1 cellular context compared by ENCODE assay signal in the genomic region with DNA sequence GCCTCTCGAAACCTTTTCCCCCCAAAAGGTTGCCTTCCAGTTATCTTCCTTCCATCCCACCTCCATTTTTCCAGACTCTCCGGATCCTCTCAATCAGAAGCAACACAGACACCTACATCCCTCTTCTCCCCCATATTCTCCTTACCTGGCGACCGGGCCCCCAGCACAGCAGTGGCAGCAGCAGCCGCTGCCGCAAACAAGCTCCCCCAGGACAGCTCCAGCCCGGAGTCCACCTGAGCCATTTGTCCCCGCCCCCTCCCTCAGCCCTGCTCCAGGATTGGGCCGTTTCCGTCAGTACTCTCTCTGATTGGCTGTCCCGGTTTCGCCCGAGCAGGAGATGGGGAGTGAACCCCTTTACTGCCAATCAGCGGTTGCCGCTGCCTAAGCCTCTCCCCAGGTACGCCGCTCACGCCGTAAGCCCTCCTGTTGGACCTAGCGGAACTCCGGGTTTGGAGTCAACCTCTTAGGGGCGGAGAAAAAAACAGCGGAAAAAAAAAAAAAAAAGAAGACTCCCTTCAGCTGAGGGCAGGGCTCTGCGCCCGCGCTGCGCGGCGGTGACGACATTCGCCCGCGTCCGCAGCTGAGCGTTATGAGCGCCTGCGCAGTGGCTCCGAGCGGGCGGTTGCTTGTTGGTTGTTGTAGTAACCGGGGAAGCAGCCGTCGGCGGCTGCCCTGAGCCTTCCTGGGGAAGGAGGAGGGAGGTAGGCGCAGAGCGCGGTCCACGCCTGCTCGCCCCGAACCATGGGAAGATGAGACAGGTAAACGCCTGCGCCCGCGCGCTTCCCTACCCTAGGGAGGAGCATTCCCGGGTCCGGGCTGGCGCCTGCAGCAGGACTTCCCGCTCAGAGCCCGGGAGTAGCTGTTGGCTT.
TF ChIP-seq lines count a peak whose summit lies in the region.

TSS of gene ERG28 (minus strand) at position 247 of the 869 bp plus-strand sequence. CDS start 3,374 bp downstream, outside the sequence.
A gene with protein sequence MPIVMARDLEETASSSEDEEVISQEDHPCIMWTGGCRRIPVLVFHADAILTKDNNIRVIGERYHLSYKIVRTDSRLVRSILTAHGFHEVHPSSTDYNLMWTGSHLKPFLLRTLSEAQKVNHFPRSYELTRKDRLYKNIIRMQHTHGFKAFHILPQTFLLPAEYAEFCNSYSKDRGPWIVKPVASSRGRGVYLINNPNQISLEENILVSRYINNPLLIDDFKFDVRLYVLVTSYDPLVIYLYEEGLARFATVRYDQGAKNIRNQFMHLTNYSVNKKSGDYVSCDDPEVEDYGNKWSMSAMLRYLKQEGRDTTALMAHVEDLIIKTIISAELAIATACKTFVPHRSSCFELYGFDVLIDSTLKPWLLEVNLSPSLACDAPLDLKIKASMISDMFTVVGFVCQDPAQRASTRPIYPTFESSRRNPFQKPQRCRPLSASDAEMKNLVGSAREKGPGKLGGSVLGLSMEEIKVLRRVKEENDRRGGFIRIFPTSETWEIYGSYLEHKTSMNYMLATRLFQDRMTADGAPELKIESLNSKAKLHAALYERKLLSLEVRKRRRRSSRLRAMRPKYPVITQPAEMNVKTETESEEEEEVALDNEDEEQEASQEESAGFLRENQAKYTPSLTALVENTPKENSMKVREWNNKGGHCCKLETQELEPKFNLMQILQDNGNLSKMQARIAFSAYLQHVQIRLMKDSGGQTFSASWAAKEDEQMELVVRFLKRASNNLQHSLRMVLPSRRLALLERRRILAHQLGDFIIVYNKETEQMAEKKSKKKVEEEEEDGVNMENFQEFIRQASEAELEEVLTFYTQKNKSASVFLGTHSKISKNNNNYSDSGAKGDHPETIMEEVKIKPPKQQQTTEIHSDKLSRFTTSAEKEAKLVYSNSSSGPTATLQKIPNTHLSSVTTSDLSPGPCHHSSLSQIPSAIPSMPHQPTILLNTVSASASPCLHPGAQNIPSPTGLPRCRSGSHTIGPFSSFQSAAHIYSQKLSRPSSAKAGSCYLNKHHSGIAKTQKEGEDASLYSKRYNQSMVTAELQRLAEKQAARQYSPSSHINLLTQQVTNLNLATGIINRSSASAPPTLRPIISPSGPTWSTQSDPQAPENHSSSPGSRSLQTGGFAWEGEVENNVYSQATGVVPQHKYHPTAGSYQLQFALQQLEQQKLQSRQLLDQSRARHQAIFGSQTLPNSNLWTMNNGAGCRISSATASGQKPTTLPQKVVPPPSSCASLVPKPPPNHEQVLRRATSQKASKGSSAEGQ (N-terminal part only) (plus strand): TSS at position 617 of the 869 bp plus-strand sequence. CDS start 1,904 bp downstream, outside the sequence.

TF ChIP-seq in HepG2, 621 proteins besides CTCF, POLR2A, EP300 and RAD21 (continued from another document and continues in another):
- TF ChIP-seq DMAP1 (CRISPR knock-in tag; IDR thresholded peaks at IDR 0.05) (peak; percentile 61), ZNF17 (CRISPR knock-in tag; IDR thresholded peaks at IDR 0.05) (no peak), RBFOX2 (IDR thresholded peaks at IDR 0.05; ENCODE audit: low read depth, low read length) (peak; percentile 67), SETDB1 (CRISPR knock-in tag; IDR thresholded peaks at IDR 0.05; ENCODE audit: borderline replicate concordance) (no peak), ZNF292 (CRISPR knock-in tag; IDR thresholded peaks at IDR 0.05; ENCODE audit: borderline replicate concordance, low read depth) (0 out of 2 replicates have a peak, but pooled peaks have one; percentile 29), HHEX (CRISPR knock-in tag; IDR thresholded peaks at IDR 0.05) (no peak), AHDC1 (CRISPR knock-in tag; IDR thresholded peaks at IDR 0.05; ENCODE audit: borderline replicate concordance) (no peak), KAT7 (CRISPR knock-in tag; IDR thresholded peaks at IDR 0.05; ENCODE audit: borderline replicate concordance) (0 out of 2 replicates have a peak, but pooled peaks have one; percentile 43), SP5 (CRISPR knock-in tag; IDR thresholded peaks at IDR 0.05; ENCODE audit: borderline replicate concordance, low read depth) (0 out of 2 replicates have a peak, but pooled peaks have one; percentile 34), IRF2 (CRISPR knock-in tag; IDR thresholded peaks at IDR 0.05) (no peak), PRDM15 (CRISPR knock-in tag; IDR thresholded peaks at IDR 0.05) (0 out of 2 replicates have a peak, but pooled peaks have one; percentile 35), LCORL (IDR thresholded peaks at IDR 0.05) (no peak), LCORL (CRISPR knock-in tag; IDR thresholded peaks at IDR 0.05) (peak; percentile 67; the same call in 1 of the 2 replicates), ZBTB46 (CRISPR knock-in tag; IDR thresholded peaks at IDR 0.05; ENCODE audit: borderline replicate concordance) (peak; percentile 58; the same call in 1 of the 2 replicates), ZNF124 (CRISPR knock-in tag; IDR thresholded peaks at IDR 0.05) (peak; percentile 36; the same call in 1 of the 2 replicates), ZNF484 (CRISPR knock-in tag; IDR thresholded peaks at IDR 0.05; ENCODE audit: borderline replicate concordance, low read depth) (no peak), ZNF335 (CRISPR knock-in tag; IDR thresholded peaks at IDR 0.05) (peak; percentile 64; the same call in 1 of the 2 replicates)
- TF ChIP-seq, protein P1, sequence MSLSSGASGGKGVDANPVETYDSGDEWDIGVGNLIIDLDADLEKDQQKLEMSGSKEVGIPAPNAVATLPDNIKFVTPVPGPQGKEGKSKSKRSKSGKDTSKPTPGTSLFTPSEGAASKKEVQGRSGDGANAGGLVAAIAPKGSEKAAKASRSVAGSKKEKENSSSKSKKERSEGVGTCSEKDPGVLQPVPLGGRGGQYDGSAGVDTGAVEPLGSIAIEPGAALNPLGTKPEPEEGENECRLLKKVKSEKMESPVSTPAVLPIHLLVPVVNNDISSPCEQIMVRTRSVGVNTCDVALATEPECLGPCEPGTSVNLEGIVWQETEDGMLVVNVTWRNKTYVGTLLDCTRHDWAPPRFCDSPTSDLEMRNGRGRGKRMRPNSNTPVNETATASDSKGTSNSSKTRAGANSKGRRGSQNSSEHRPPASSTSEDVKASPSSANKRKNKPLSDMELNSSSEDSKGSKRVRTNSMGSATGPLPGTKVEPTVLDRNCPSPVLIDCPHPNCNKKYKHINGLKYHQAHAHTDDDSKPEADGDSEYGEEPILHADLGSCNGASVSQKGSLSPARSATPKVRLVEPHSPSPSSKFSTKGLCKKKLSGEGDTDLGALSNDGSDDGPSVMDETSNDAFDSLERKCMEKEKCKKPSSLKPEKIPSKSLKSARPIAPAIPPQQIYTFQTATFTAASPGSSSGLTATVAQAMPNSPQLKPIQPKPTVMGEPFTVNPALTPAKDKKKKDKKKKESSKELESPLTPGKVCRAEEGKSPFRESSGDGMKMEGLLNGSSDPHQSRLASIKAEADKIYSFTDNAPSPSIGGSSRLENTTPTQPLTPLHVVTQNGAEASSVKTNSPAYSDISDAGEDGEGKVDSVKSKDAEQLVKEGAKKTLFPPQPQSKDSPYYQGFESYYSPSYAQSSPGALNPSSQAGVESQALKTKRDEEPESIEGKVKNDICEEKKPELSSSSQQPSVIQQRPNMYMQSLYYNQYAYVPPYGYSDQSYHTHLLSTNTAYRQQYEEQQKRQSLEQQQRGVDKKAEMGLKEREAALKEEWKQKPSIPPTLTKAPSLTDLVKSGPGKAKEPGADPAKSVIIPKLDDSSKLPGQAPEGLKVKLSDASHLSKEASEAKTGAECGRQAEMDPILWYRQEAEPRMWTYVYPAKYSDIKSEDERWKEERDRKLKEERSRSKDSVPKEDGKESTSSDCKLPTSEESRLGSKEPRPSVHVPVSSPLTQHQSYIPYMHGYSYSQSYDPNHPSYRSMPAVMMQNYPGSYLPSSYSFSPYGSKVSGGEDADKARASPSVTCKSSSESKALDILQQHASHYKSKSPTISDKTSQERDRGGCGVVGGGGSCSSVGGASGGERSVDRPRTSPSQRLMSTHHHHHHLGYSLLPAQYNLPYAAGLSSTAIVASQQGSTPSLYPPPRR (CRISPR knock-in tag; IDR thresholded peaks at IDR 0.05; ENCODE audit: borderline replicate concordance): 0 out of 2 replicates have a peak, but pooled peaks have one; percentile 29
- TF ChIP-seq, protein P2, sequence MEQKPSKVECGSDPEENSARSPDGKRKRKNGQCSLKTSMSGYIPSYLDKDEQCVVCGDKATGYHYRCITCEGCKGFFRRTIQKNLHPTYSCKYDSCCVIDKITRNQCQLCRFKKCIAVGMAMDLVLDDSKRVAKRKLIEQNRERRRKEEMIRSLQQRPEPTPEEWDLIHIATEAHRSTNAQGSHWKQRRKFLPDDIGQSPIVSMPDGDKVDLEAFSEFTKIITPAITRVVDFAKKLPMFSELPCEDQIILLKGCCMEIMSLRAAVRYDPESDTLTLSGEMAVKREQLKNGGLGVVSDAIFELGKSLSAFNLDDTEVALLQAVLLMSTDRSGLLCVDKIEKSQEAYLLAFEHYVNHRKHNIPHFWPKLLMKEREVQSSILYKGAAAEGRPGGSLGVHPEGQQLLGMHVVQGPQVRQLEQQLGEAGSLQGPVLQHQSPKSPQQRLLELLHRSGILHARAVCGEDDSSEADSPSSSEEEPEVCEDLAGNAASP (CRISPR knock-in tag; IDR thresholded peaks at IDR 0.05; ENCODE audit: borderline replicate concordance): peak; percentile 9; the same call in 1 of the 2 replicates
